In genomic region chr10:122164815-122165491, GRCh38 we compare ENCODE assay signal across 11 cellular contexts.
DNase-seq lines count a peak whose midpoint lies in the region; ATAC-seq and TF ChIP-seq lines count a peak whose summit lies in the region.
"Had no signal": no experiment of that assay in that cellular context is flagged by ENCODE, and none has a peak within 500 bp of the region (broad histone marks: within the 10 kb centered on the region; RNA-seq: fewer than 3 reads in every experiment).

No MANE protein-coding gene starts in this region.

- H3K36me3 ChIP-seq in endocrine pancreas (ENCODE audit: control insufficient read depth, insufficient read depth, low read length) (no peaks in the 10 kb centered on the region), mesodermal cell (ENCODE audit: control insufficient read depth, insufficient read depth, low read length) (peaks cover 3% of the 10 kb centered on the region)

- H3K4me1 ChIP-seq in endocrine pancreas (ENCODE audit: control insufficient read depth, insufficient read depth, low read length) (no peaks in the 10 kb centered on the region), mesodermal cell (ENCODE audit: control insufficient read depth, insufficient read depth, low read length, poor library complexity, severe bottlenecking) (no peaks in the 10 kb centered on the region)

- no peak for TF ChIP-seq CTCF in 22Rv1 (IDR thresholded peaks at IDR 0.05)

- DNase-seq in HK-2 (ENCODE audit: unreplicated experiment) (peak; percentile 63), nucleus accumbens (lab: John Stamatoyannopoulos, UW) (no peak)
- no peak for DNase-seq in stimulated activated naive CD4-positive, alpha-beta T cell (lab: John Stamatoyannopoulos, UW)
- DNase-seq: NCI-H1417 treated with DMSO at 0.1 percent for 48 hours, Right ventricle myocardium superior had no signal

- H3K9me3 ChIP-seq in endocrine pancreas (ENCODE audit: control insufficient read depth, low read length) (no peaks in the 10 kb centered on the region), mesodermal cell (ENCODE audit: control insufficient read depth, low read length) (no peaks in the 10 kb centered on the region)

- 30 to 43% methylated on average over 12 to 15 of the region's 17 CpGs for WGBS in mesodermal cell (ENCODE audit: insufficient coverage in 2 of 2), 2 experiments

- no peaks in the 10 kb centered on the region for H3K27me3 ChIP-seq in endocrine pancreas (ENCODE audit: control insufficient read depth, insufficient read depth, low read length)

- H3K27ac ChIP-seq in 22Rv1 (0 out of 2 replicates have a peak overlapping the region, but pooled peaks have one; percentile 20), mesodermal cell (ENCODE audit: low read depth, low read length, severe bottlenecking) (no peak overlapping the region)

- H3K4me3 ChIP-seq in endocrine pancreas (ENCODE audit: control insufficient read depth, insufficient read depth, low read length) (peak overlapping the region; percentile 82), mesodermal cell (ENCODE audit: extremely low read depth, insufficient read depth, low read length, poor library complexity, severe bottlenecking) (peak overlapping the region; percentile 48)

- ATAC-seq in HG03565 (IDR thresholded peaks at IDR 0.05; ENCODE audit: unreplicated experiment) (no peak), HG03159 (IDR thresholded peaks at IDR 0.05; ENCODE audit: unreplicated experiment) (no peak)
- ATAC-seq: activated CD4-positive, CD25-positive, alpha-beta regulatory T cell treated with anti-CD3 and anti-CD28 coated beads, Interleukin-2, amount 50 U/mL, for 24 hours had no signal

- peak overlapping the region; percentile 71 for H3K9ac ChIP-seq in endocrine pancreas (ENCODE audit: control insufficient read depth, insufficient read depth, low read length)
